8 cellular contexts compared by ENCODE assay signal in the genomic region with DNA sequence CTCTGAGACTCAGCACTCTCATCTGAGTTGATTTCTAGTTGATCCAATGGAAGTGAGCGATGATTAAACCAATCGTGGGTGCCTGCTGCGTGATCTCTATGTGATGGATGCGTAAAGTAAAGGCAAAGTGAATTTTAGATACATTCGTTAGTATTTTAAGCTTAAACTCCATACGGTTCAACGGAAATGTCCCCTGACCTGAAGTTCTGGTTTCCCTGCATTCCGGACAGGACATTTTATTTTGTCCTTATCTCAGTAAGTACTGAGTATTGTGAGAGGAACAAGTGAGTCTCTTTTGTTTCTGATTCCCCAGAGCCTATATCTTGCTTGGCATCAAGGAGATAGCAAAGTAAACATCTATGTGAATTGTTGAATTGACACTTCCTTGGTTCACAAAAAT. TPM values are rescaled to one million over a fixed set of nuclear protein-coding genes. Genes with fewer than 3 reads are reported as not detected.
DNase-seq lines count a peak whose midpoint lies in the region; TF ChIP-seq lines count a peak whose summit lies in the region.
"Not testable (repeated sequence)": the region's sequence is repeated elsewhere in the genome, so short reads cannot be mapped to it uniquely, and the experiment has no call there.
"Had no signal": no experiment of that assay in that cellular context is flagged by ENCODE, and none has a peak within 500 bp of the region (broad histone marks: within the 10 kb centered on the region; RNA-seq: fewer than 3 reads in every experiment).

No MANE protein-coding gene starts in this region.

- intact Hi-C loops in Caco-2 (cut with micrococcal nuclease; ENCODE audit: unreplicated experiment), result not testable (repeated sequence)

- not testable (repeated sequence) for H3K9ac ChIP-seq in trophoblast cell (ENCODE audit: low read length)

- not testable (repeated sequence) for H3K4me1 ChIP-seq in Caco-2; trophoblast cell (ENCODE audit: control insufficient read depth in 1 of 2, insufficient read depth in 2 of 2, low read length in 2 of 2)

- H2BK120ac ChIP-seq in trophoblast cell (ENCODE audit: insufficient read depth, low read length, poor library complexity), result not testable (repeated sequence)

- H3K23ac ChIP-seq in trophoblast cell (ENCODE audit: low read length), result not testable (repeated sequence)

- not testable (repeated sequence) for H2BK5ac ChIP-seq in trophoblast cell (ENCODE audit: low read depth, low read length, poor library complexity)

- not testable (repeated sequence) for H3K4me3 Mint-ChIP-seq in Caco-2 (ENCODE audit: unreplicated experiment)

- H4K8ac ChIP-seq in trophoblast cell (ENCODE audit: low read depth, low read length), result not testable (repeated sequence)

- not testable (repeated sequence) for H4K91ac ChIP-seq in trophoblast cell (ENCODE audit: low read depth, low read length)

- not testable (repeated sequence) for H3K9me3 Mint-ChIP-seq in Caco-2 (ENCODE audit: unreplicated experiment)

- WGBS in trophoblast cell (ENCODE audit: extremely low coverage, insufficient coverage, insufficient read length), result no CpG with 5 or more reads among the region's 8 CpGs

- POLR2A ChIA-PET in Caco-2 (lab: Charles Lee), result not testable (repeated sequence)

- H3K27me3 ChIP-seq in Caco-2 (replicated peaks; ENCODE audit: control insufficient read depth, insufficient read depth, low read length); trophoblast cell (ENCODE audit: insufficient read depth, low read length): not testable (repeated sequence)

- H4K12ac ChIP-seq in trophoblast cell (ENCODE audit: low read depth, low read length), result not testable (repeated sequence)

- CTCF ChIA-PET in Caco-2 (lab: Charles Lee), result not testable (repeated sequence)

- not testable (repeated sequence) for H3K4ac ChIP-seq in trophoblast cell (ENCODE audit: low read depth, low read length)

- H3K4me1 Mint-ChIP-seq in Caco-2 (ENCODE audit: low read depth, unreplicated experiment), result peaks cover 15% of the 10 kb centered on the region

- not testable (repeated sequence) for H2BK12ac ChIP-seq in trophoblast cell (ENCODE audit: low read length)

- not testable (repeated sequence) for H3K36me3 Mint-ChIP-seq in Caco-2 (ENCODE audit: insufficient read depth, unreplicated experiment)

- H3K4me3 ChIP-seq in Caco-2 (ENCODE audit: low read depth, low read length); trophoblast cell (ENCODE audit: low read depth, low read length): not testable (repeated sequence)

- not testable (repeated sequence) for H3K27me3 Mint-ChIP-seq in Caco-2 (ENCODE audit: insufficient read depth, unreplicated experiment)

- not testable (repeated sequence) for TF ChIP-seq CTCF in Caco-2 (IDR thresholded peaks at IDR 0.05; ENCODE audit: insufficient read depth in 1 of 2, low read depth in 1 of 2, low read length in 1 of 2, severe bottlenecking in 1 of 2, unreplicated experiment in 1 of 2)

- H3K4me2 ChIP-seq in trophoblast cell (ENCODE audit: low read length), result not testable (repeated sequence)

- not testable (repeated sequence) for H3K18ac ChIP-seq in trophoblast cell (ENCODE audit: low read length)

- H3K36me3 ChIP-seq in Caco-2 (ENCODE audit: control insufficient read depth, insufficient read depth, low read length); trophoblast cell (ENCODE audit: control insufficient read depth in 1 of 2, insufficient read depth in 2 of 2, low read length in 2 of 2): not testable (repeated sequence)

- not testable (repeated sequence) for BruUV-seq in Caco-2 (replicated peaks; lab: Mats Ljungman, UMichigan)

- not testable (repeated sequence) for H2AFZ ChIP-seq in trophoblast cell (ENCODE audit: insufficient read depth, low read length, poor library complexity)

- not testable (repeated sequence) for H3K9me3 ChIP-seq in Caco-2; trophoblast cell (ENCODE audit: insufficient read depth, low read depth, low read length)

- H3K14ac ChIP-seq in trophoblast cell (ENCODE audit: low read length), result not testable (repeated sequence)

- peak overlapping the region; percentile 9 for H3K27ac Mint-ChIP-seq in Caco-2 (ENCODE audit: unreplicated experiment)

- H3K79me2 ChIP-seq in trophoblast cell (ENCODE audit: control insufficient read depth, insufficient read depth, low read length, poor library complexity), result not testable (repeated sequence)

- not testable (repeated sequence) for H3K79me1 ChIP-seq in trophoblast cell (ENCODE audit: low read length)

- not testable (repeated sequence) for H2AK5ac ChIP-seq in trophoblast cell (ENCODE audit: low read length)

- H3K27ac ChIP-seq in trophoblast cell (ENCODE audit: low read depth, low read length), result not testable (repeated sequence)

- DNase-seq in Caco-2, result peak in 1 of 2 experiments; percentile 48
- peak; percentile 82 to 94 for DNase-seq in trophoblast cell

RNA-seq across cellular contexts. Expression of a gene that starts 32.2 kb away (rescaled TPM):
- total RNA-seq in Caco-2 (2022), result 87.6 and 101 TPM in 2 replicates
- 136 and 145 TPM in 2 replicates for polyA plus RNA-seq in trophoblast cell (2013)

RNA-seq across cellular contexts. Expression of a gene that starts 41.6 kb away (rescaled TPM):
- 64.1 and 70.0 TPM in 2 replicates for total RNA-seq in Caco-2 (2022)
- polyA plus RNA-seq in trophoblast cell (2013), result 44.4 and 47.5 TPM in 2 replicates

RNA-seq across cellular contexts. Expression of a gene that starts 57.9 kb away (rescaled TPM):
- total RNA-seq in Caco-2 (2022), result 0.16 and 0.28 TPM in 2 replicates
- polyA plus RNA-seq in trophoblast cell (2013), result 0.73 and 0.86 TPM in 2 replicates
- total RNA-seq: A172, Calu3, Daoy had no signal
- polyA plus RNA-seq: A549; CD14-positive monocyte; CD4-positive, alpha-beta memory T cell had no signal
